ENCODE assay signal across 26 cellular contexts in the genomic region with DNA sequence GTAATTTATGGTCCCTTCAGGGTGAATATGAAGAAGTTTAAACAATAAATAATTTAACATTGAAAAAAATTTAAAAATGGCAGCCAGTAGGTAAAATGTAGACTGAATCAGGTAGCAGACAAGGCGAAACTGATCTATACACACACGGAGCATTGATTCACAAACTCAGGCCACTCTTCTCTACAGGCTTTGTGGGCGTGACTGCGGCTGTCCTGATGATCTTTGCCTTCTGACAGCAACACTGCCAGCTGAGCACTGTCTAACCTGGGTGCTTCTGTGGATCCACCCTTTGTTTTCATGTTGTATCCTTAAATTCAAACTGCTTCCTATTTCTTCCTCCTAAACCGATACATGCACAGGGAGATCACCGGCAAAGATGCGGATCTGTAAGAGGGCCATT.
"Had no signal": no experiment of that assay in that cellular context is flagged by ENCODE, and none has a peak within 500 bp of the region (broad histone marks: within the 10 kb centered on the region; RNA-seq: fewer than 3 reads in every experiment).

No MANE protein-coding gene starts in this region.

- H3K27ac Mint-ChIP-seq: activated CD8-positive, alpha-beta T cell treated with anti-CD3 and anti-CD28 coated beads, Interleukin-2, amount 10 ng/mL, durations not matched to agents 7 days and 5 days; activated naive CD4-positive, alpha-beta T cell treated with anti-CD3 and anti-CD28 coated beads, Interleukin-2, amount 50 U/mL, for 24 hours; IgD-negative memory B cell; T-cell had no signal

- H3K4me3 Mint-ChIP-seq: activated CD8-positive, alpha-beta T cell treated with anti-CD3 and anti-CD28 coated beads, Interleukin-2, amount 10 ng/mL, durations not matched to agents 7 days and 5 days; activated naive CD4-positive, alpha-beta T cell treated with anti-CD3 and anti-CD28 coated beads, Interleukin-2, amount 50 U/mL, for 24 hours; central memory CD8-positive, alpha-beta T cell; IgD-negative memory B cell; T-cell had no signal

- H3K4me3 ChIP-seq: body of pancreas, Peyer's patch had no signal

- H3K9me3 Mint-ChIP-seq: central memory CD8-positive, alpha-beta T cell had no signal

- H3K4me1 ChIP-seq: body of pancreas, Peyer's patch had no signal

- H3K9me3 ChIP-seq: body of pancreas, Peyer's patch had no signal

- ATAC-seq: activated CD4-positive, CD25-positive, alpha-beta regulatory T cell treated with anti-CD3 and anti-CD28 coated beads, Interleukin-2, amount 50 U/mL, for 24 hours; activated CD8-positive, alpha-beta T cell treated with anti-CD3 and anti-CD28 coated beads, Interleukin-2, amount 10 ng/mL, durations not matched to agents 7 days and 5 days; body of pancreas; T-cell had no signal

- H3K27ac ChIP-seq: body of pancreas, Peyer's patch, RWPE1, WERI-Rb-1 had no signal

- H3K4me1 Mint-ChIP-seq: activated naive CD4-positive, alpha-beta T cell treated with anti-CD3 and anti-CD28 coated beads, Interleukin-2, amount 50 U/mL, for 24 hours; central memory CD8-positive, alpha-beta T cell; IgD-negative memory B cell; T-cell had no signal

- H3K36me3 ChIP-seq: Peyer's patch, WERI-Rb-1 had no signal

- DNase-seq: activated CD4-positive, alpha-beta T cell treated with anti-CD3 and anti-CD28 coated beads for 4 hours; activated CD8-positive, alpha-beta memory T cell treated with anti-CD3 and anti-CD28 coated beads, Interleukin-2, amount 50 U/mL, for 48 hours; activated CD8-positive, alpha-beta T cell treated with anti-CD3 and anti-CD28 coated beads, Interleukin-2, amount 10 ng/mL, durations not matched to agents 7 days and 5 days; activated effector memory CD4-positive, alpha-beta T cell treated with Interleukin-2 at 50 U/mL for 16 hours; activated naive CD4-positive, alpha-beta T cell; activated T-cell treated with anti-CD3 and anti-CD28 coated beads, Interleukin-2, amount 50 U/mL, for 1 hour; aorta; body of pancreas; KG1; NCI-H1048; NCI-H1694; NCI-H2029; NCI-H345; NCI-H510A; NCI-H526 treated with DMSO at 0.1 percent for 48 hours; Peyer's patch; SHP77; T-cell; T-helper 2 cell; T1000; WERI-Rb-1 had no signal

- H3K27me3 Mint-ChIP-seq: central memory CD8-positive, alpha-beta T cell; IgD-negative memory B cell had no signal

- H3K36me3 Mint-ChIP-seq: activated naive CD4-positive, alpha-beta T cell treated with anti-CD3 and anti-CD28 coated beads, Interleukin-2, amount 50 U/mL, for 24 hours; T-cell had no signal

- H3K27me3 ChIP-seq: body of pancreas, Peyer's patch had no signal
